ENCODE assay signal across 29 cellular contexts in genomic region chr5:19002111-19002510, GRCh38.
"Had no signal": no experiment of that assay in that cellular context is flagged by ENCODE, and none has a peak within 500 bp of the region (broad histone marks: within the 10 kb centered on the region; RNA-seq: fewer than 3 reads in every experiment).

No MANE protein-coding gene starts in this region.

- H3K9me3 ChIP-seq: ascending aorta, body of pancreas had no signal

- H3K4me1 ChIP-seq: ascending aorta, body of pancreas had no signal

- DNase-seq: activated CD4-positive, alpha-beta memory T cell treated with anti-CD3 and anti-CD28 coated beads for 36 hours; activated CD4-positive, alpha-beta T cell treated with anti-CD3 and anti-CD28 coated beads, Interleukin-2, amount 10 ng/mL, durations not matched to agents 7 days and 5 days; activated CD4-positive, CD25-positive, alpha-beta regulatory T cell; activated CD8-positive, alpha-beta memory T cell treated with anti-CD3 and anti-CD28 coated beads for 24 hours; activated effector memory CD4-positive, alpha-beta T cell treated with anti-CD3 and anti-CD28 coated beads, Interleukin-2, amount 50 U/mL, for 16 hours; activated naive CD4-positive, alpha-beta T cell treated with Interleukin-2 at 50 U/mL for 16 hours; activated naive CD8-positive, alpha-beta T cell treated with anti-CD3 and anti-CD28 coated beads, Interleukin-2, amount 50 U/mL, for 24 hours; activated T-cell treated with anti-CD3 and anti-CD28 coated beads, Interleukin-2, amount 50 U/mL, for 4 hours; amniotic stem cell; body of pancreas; cerebellar nuclear complex; KG1; NCI-H1092; NCI-H1417; NCI-H2029 treated with DMSO at 0.1 percent for 48 hours; NCI-H345; NCI-H510A; NCI-H526 treated with DMSO at 0.1 percent for 48 hours; RPMI8226; T-cell; T-helper 2 cell; T1000 had no signal

- FAIRE-seq: colon, TTC549 had no signal

- H3K27ac ChIP-seq: ascending aorta, body of pancreas, SK-N-MC had no signal

- H3K27me3 ChIP-seq: ascending aorta, body of pancreas had no signal

- H3K36me3 ChIP-seq: ascending aorta had no signal

- H3K4me3 ChIP-seq: ascending aorta, body of pancreas, SK-N-MC had no signal

- ATAC-seq: activated naive CD4-positive, alpha-beta T cell treated with anti-CD3 and anti-CD28 coated beads, Interleukin-2, amount 50 U/mL, for 72 hours; activated naive CD8-positive, alpha-beta T cell treated with anti-CD3 and anti-CD28 coated beads, Interleukin-2, amount 50 U/mL, for 24 hours; activated T-cell treated with anti-CD3 and anti-CD28 coated beads, Interleukin-2, amount 50 U/mL, for 4 hours; body of pancreas; Panc1; Right ventricle myocardium inferior; T-cell had no signal
